In the genomic region with DNA sequence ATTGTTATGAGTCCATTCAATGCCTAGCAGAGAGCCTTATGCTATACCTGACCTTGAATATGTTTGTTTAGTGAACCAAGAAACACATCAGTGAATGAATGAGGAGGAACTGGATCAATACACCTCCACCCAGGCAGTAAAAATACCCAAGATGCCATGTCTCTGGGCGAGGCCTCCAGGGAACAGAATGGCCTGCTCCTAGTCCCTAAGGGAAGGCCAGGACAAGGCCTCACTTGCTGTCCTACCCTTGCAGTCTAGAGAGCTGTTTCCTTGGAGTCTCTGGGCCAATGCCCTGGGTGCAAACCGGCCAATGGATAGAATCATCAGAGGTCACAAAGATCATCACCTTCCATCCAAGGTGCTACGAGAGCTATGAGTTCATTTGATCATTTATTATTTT, we compare ENCODE assay signal across 22 cellular contexts. TPM values are rescaled to one million over a fixed set of nuclear protein-coding genes. Genes with fewer than 3 reads are reported as not detected.
DNase-seq lines count a peak whose midpoint lies in the region; ATAC-seq and TF ChIP-seq lines count a peak whose summit lies in the region.
"Had no signal": no experiment of that assay in that cellular context is flagged by ENCODE, and none has a peak within 500 bp of the region (broad histone marks: within the 10 kb centered on the region; RNA-seq: fewer than 3 reads in every experiment).

No MANE protein-coding gene starts in this region.

- no peaks in the 10 kb centered on the region for H3K9me3 Mint-ChIP-seq in activated naive CD4-positive, alpha-beta T cell treated with anti-CD3 and anti-CD28 coated beads, Interleukin-2, amount 50 U/mL, for 72 hours
- no peaks in the 10 kb centered on the region for H3K9me3 Mint-ChIP-seq in activated naive CD4-positive, alpha-beta T cell treated with anti-CD3 and anti-CD28 coated beads for 36 hours
- no peaks in the 10 kb centered on the region for H3K9me3 Mint-ChIP-seq in activated T-helper 17 cell treated with anti-CD3 and anti-CD28 coated beads, Interleukin-2, amount 50 U/mL, for 72 hours
- no peaks in the 10 kb centered on the region for H3K9me3 Mint-ChIP-seq in progenitor cell of endocrine pancreas (ENCODE audit: low read depth)
- H3K9me3 Mint-ChIP-seq: activated naive CD8-positive, alpha-beta T cell treated with anti-CD3 and anti-CD28 coated beads for 36 hours; immature natural killer cell had no signal

- CTCF ChIA-PET in activated naive CD4-positive, alpha-beta T cell treated with anti-CD3 and anti-CD28 coated beads for 36 hours (lab: Charles Lee): interaction anchor here (0.5 to 10.0 kb wide), 4 partner anchors 59 to 992 kb away, joined by 3 to 309 read pairs (median 4); no protein-coding TSS in a partner anchor

- peaks cover 20 to 36% of the 10 kb centered on the region in 2 donors for H3K36me3 Mint-ChIP-seq in activated naive CD4-positive, alpha-beta T cell treated with anti-CD3 and anti-CD28 coated beads, Interleukin-2, amount 50 U/mL, for 72 hours
- peaks cover 62% of the 10 kb centered on the region for H3K36me3 Mint-ChIP-seq in activated naive CD4-positive, alpha-beta T cell treated with anti-CD3 and anti-CD28 coated beads for 36 hours (ENCODE audit: low read depth)
- H3K36me3 Mint-ChIP-seq in activated T-helper 17 cell treated with anti-CD3 and anti-CD28 coated beads, Interleukin-2, amount 50 U/mL, for 72 hours (ENCODE audit: low read depth): peaks cover 100% of the 10 kb centered on the region
- peaks cover 18% of the 10 kb centered on the region for H3K36me3 Mint-ChIP-seq in progenitor cell of endocrine pancreas (ENCODE audit: insufficient read depth)

- peaks cover 9% of the 10 kb centered on the region for H3K4me1 Mint-ChIP-seq in activated naive CD4-positive, alpha-beta T cell treated with anti-CD3 and anti-CD28 coated beads for 36 hours (ENCODE audit: low read depth)
- H3K4me1 Mint-ChIP-seq in activated T-helper 17 cell treated with anti-CD3 and anti-CD28 coated beads, Interleukin-2, amount 50 U/mL, for 72 hours: peaks cover 20% of the 10 kb centered on the region
- peaks cover 15% of the 10 kb centered on the region for H3K4me1 Mint-ChIP-seq in progenitor cell of endocrine pancreas (ENCODE audit: low read depth)

- no peak for TF ChIP-seq CTCF in progenitor cell of endocrine pancreas (IDR thresholded peaks at IDR 0.05; ENCODE audit: unreplicated experiment)

- H3K4me3 Mint-ChIP-seq in activated naive CD4-positive, alpha-beta T cell treated with anti-CD3 and anti-CD28 coated beads for 36 hours: no peak overlapping the region
- H3K4me3 Mint-ChIP-seq in activated T-helper 17 cell treated with anti-CD3 and anti-CD28 coated beads, Interleukin-2, amount 50 U/mL, for 72 hours: no peak overlapping the region
- no peak overlapping the region for H3K4me3 Mint-ChIP-seq in progenitor cell of endocrine pancreas (ENCODE audit: low read depth)
- H3K4me3 Mint-ChIP-seq: activated naive CD8-positive, alpha-beta T cell treated with anti-CD3 and anti-CD28 coated beads for 36 hours; immature natural killer cell had no signal

- DNase-seq in activated naive CD4-positive, alpha-beta T cell treated with anti-CD3 and anti-CD28 coated beads, Interleukin-2, amount 50 U/mL, for 72 hours (ENCODE audit: low spot score in 2 of 2): no peak
- no peak for DNase-seq in activated naive CD4-positive, alpha-beta T cell treated with anti-CD3 and anti-CD28 coated beads for 36 hours
- DNase-seq in progenitor cell of endocrine pancreas (ENCODE audit: low spot score, unreplicated experiment) (no peak), T1000 (lab: John Stamatoyannopoulos, UW) (no peak), HuH-7.5 (ENCODE audit: low spot score) (no peak)
- DNase-seq: activated naive CD8-positive, alpha-beta T cell treated with anti-CD3 and anti-CD28 coated beads for 36 hours; activated T-cell treated with anti-CD3 and anti-CD28 coated beads, Interleukin-2, amount 50 U/mL, for 1 hour; BE2C; cerebellar nuclear complex; effector CD4-positive, alpha-beta T cell; erythroblast; immature natural killer cell; left lung; midbrain; NCI-H187 treated with DMSO at 0.1 percent for 48 hours; tibial artery had no signal

- ATAC-seq in activated naive CD4-positive, alpha-beta T cell treated with anti-CD3 and anti-CD28 coated beads, Interleukin-2, amount 50 U/mL, for 72 hours: no peak
- ATAC-seq in activated T-helper 17 cell treated with anti-CD3 and anti-CD28 coated beads, Interleukin-2, amount 50 U/mL, for 72 hours (replicated peaks): no peak
- ATAC-seq in HG02973 (IDR thresholded peaks at IDR 0.05; ENCODE audit: unreplicated experiment): no peak
- ATAC-seq in GM21360 (IDR thresholded peaks at IDR 0.05; ENCODE audit: unreplicated experiment): no peak
- ATAC-seq: A549; activated CD4-positive, CD25-positive, alpha-beta regulatory T cell treated with anti-CD3 and anti-CD28 coated beads, Interleukin-2, amount 50 U/mL, for 24 hours; left lung; Right ventricle myocardium inferior had no signal

- H3K27me3 Mint-ChIP-seq in activated naive CD4-positive, alpha-beta T cell treated with anti-CD3 and anti-CD28 coated beads for 36 hours (ENCODE audit: low read depth): no peaks in the 10 kb centered on the region
- no peaks in the 10 kb centered on the region for H3K27me3 Mint-ChIP-seq in activated T-helper 17 cell treated with anti-CD3 and anti-CD28 coated beads, Interleukin-2, amount 50 U/mL, for 72 hours
- no peaks in the 10 kb centered on the region for H3K27me3 Mint-ChIP-seq in progenitor cell of endocrine pancreas
- H3K27me3 Mint-ChIP-seq: activated naive CD8-positive, alpha-beta T cell treated with anti-CD3 and anti-CD28 coated beads for 36 hours had no signal

- peak overlapping the region; percentile 78 to 83 for H3K27ac Mint-ChIP-seq in activated naive CD4-positive, alpha-beta T cell treated with anti-CD3 and anti-CD28 coated beads, Interleukin-2, amount 50 U/mL, for 72 hours
- H3K27ac Mint-ChIP-seq in activated naive CD4-positive, alpha-beta T cell treated with anti-CD3 and anti-CD28 coated beads for 36 hours: no peak overlapping the region
- peak overlapping the region; percentile 80 for H3K27ac Mint-ChIP-seq in activated T-helper 17 cell treated with anti-CD3 and anti-CD28 coated beads, Interleukin-2, amount 50 U/mL, for 72 hours
- H3K27ac Mint-ChIP-seq in progenitor cell of endocrine pancreas: peak overlapping the region; percentile 90
- H3K27ac Mint-ChIP-seq: activated naive CD8-positive, alpha-beta T cell treated with anti-CD3 and anti-CD28 coated beads for 36 hours had no signal

- intact Hi-C loops in activated naive CD4-positive, alpha-beta T cell treated with anti-CD3 and anti-CD28 coated beads for 36 hours (cut with micrococcal nuclease): loop anchor here (5.0 kb wide), 1 partner anchor 263 kb away; no protein-coding TSS in a partner anchor

RNA-seq across cellular contexts. Expression of a gene that starts 26.1 kb away (rescaled TPM):
- total RNA-seq in activated naive CD4-positive, alpha-beta T cell treated with anti-CD3 and anti-CD28 coated beads, Interleukin-2, amount 50 U/mL, for 72 hours: 100 to 1,000 TPM; 221 to 276 TPM
- 100 to 1,000 TPM; 238 to 263 TPM for total RNA-seq in activated naive CD4-positive, alpha-beta T cell treated with anti-CD3 and anti-CD28 coated beads for 36 hours
- 100 to 1,000 TPM; 316 to 609 TPM for total RNA-seq in activated T-helper 17 cell treated with anti-CD3 and anti-CD28 coated beads, Interleukin-2, amount 50 U/mL, for 72 hours
- total RNA-seq in progenitor cell of endocrine pancreas: 53.8 and 55.0 TPM in 2 replicates

RNA-seq across cellular contexts. Expression of a gene that starts 34.3 kb away (rescaled TPM):
- under 1 TPM in 1 of 2 donors, not detected in 1; 0.23 TPM for total RNA-seq in activated naive CD4-positive, alpha-beta T cell treated with anti-CD3 and anti-CD28 coated beads, Interleukin-2, amount 50 U/mL, for 72 hours
- total RNA-seq in activated naive CD4-positive, alpha-beta T cell treated with anti-CD3 and anti-CD28 coated beads for 36 hours: not detected
- total RNA-seq in activated T-helper 17 cell treated with anti-CD3 and anti-CD28 coated beads, Interleukin-2, amount 50 U/mL, for 72 hours: not detected
- total RNA-seq in progenitor cell of endocrine pancreas: 28.2 and 34.1 TPM in 2 replicates
- total RNA-seq: activated naive CD8-positive, alpha-beta T cell treated with anti-CD3 and anti-CD28 coated beads for 36 hours had no signal

Comparison
In these comparisons a context has a peak if more than half of its experiments do, and no peak if none do; other contexts are left out.
1. RNA of a gene that starts 34.3 kb away (total RNA-seq): 28.2 to 34.1 TPM in progenitor cell of endocrine pancreas; 0.23 TPM in activated naive CD4-positive, alpha-beta T cell treated with anti-CD3 and anti-CD28 coated beads, Interleukin-2, amount 50 U/mL, for 72 hours, not detected in activated T-helper 17 cell treated with anti-CD3 and anti-CD28 coated beads, Interleukin-2, amount 50 U/mL, for 72 hours and not detected in activated naive CD4-positive, alpha-beta T cell treated with anti-CD3 and anti-CD28 coated beads for 36 hours; every median in the first group is over 10 times any median in the second.